Comparison of ENCODE assay signal across 16 cellular contexts in genomic region chr3:30684361-30684760, GRCh38.
DNase-seq lines count a peak whose midpoint lies in the region; ATAC-seq and TF ChIP-seq lines count a peak whose summit lies in the region.
"Had no signal": no experiment of that assay in that cellular context is flagged by ENCODE, and none has a peak within 500 bp of the region (broad histone marks: within the 10 kb centered on the region; RNA-seq: fewer than 3 reads in every experiment).

No MANE protein-coding gene starts in this region.

- no peaks in the 10 kb centered on the region for H3K9me3 ChIP-seq in adipocyte (ENCODE audit: control insufficient read depth, low read length)
- H3K9me3 ChIP-seq in neutrophil, result no peaks in the 10 kb centered on the region
- H3K9me3 ChIP-seq: BE2C, body of pancreas had no signal

- no peak for ATAC-seq in stimulated activated naive CD8-positive, alpha-beta T cell treated with anti-CD3 and anti-CD28 coated beads, Interleukin-15, amount 100 ng/mL, for 72 hours
- ATAC-seq in HG03432 (IDR thresholded peaks at IDR 0.05; ENCODE audit: unreplicated experiment), result no peak
- ATAC-seq in GM19035 (IDR thresholded peaks at IDR 0.05; ENCODE audit: unreplicated experiment), result no peak
- ATAC-seq: activated CD4-positive, CD25-positive, alpha-beta regulatory T cell treated with anti-CD3 and anti-CD28 coated beads, Interleukin-2, amount 50 U/mL, for 24 hours; body of pancreas had no signal

- H3K4me1 Mint-ChIP-seq in stimulated activated naive CD8-positive, alpha-beta T cell treated with anti-CD3 and anti-CD28 coated beads, Interleukin-15, Interleukin-2, amounts not matched to agents 100 ng/mL and 50 ng/mL, for 24 hours (ENCODE audit: low read depth), result peaks cover 99% of the 10 kb centered on the region
- peaks cover 97% of the 10 kb centered on the region for H3K4me1 Mint-ChIP-seq in stimulated activated naive CD8-positive, alpha-beta T cell treated with anti-CD3 and anti-CD28 coated beads, Interleukin-15, amount 100 ng/mL, for 72 hours

- H3K27ac Mint-ChIP-seq in stimulated activated naive CD8-positive, alpha-beta T cell treated with anti-CD3 and anti-CD28 coated beads, Interleukin-15, Interleukin-2, amounts not matched to agents 100 ng/mL and 50 ng/mL, for 24 hours, result peak overlapping the region; percentile 86
- H3K27ac Mint-ChIP-seq in stimulated activated naive CD8-positive, alpha-beta T cell treated with anti-CD3 and anti-CD28 coated beads, Interleukin-15, amount 100 ng/mL, for 72 hours, result peak overlapping the region in 1 of 2 donors; percentile 87

- peaks cover 92% of the 10 kb centered on the region for H3K36me3 Mint-ChIP-seq in stimulated activated naive CD8-positive, alpha-beta T cell treated with anti-CD3 and anti-CD28 coated beads, Interleukin-15, Interleukin-2, amounts not matched to agents 100 ng/mL and 50 ng/mL, for 24 hours (ENCODE audit: low read depth)

- no peak overlapping the region for H3K9ac ChIP-seq in adipocyte (ENCODE audit: low read length)
- H3K9ac ChIP-seq: parathyroid adenoma had no signal

- peak overlapping the region; percentile 58 for H3K27ac ChIP-seq in neutrophil
- H3K27ac ChIP-seq: body of pancreas, parathyroid adenoma had no signal

- TF ChIP-seq CTCF in neutrophil (IDR thresholded peaks at IDR 0.05), result no peak

- no peaks in the 10 kb centered on the region for H3K27me3 Mint-ChIP-seq in stimulated activated naive CD8-positive, alpha-beta T cell treated with anti-CD3 and anti-CD28 coated beads, Interleukin-15, Interleukin-2, amounts not matched to agents 100 ng/mL and 50 ng/mL, for 24 hours
- H3K27me3 Mint-ChIP-seq in stimulated activated naive CD8-positive, alpha-beta T cell treated with anti-CD3 and anti-CD28 coated beads, Interleukin-15, amount 100 ng/mL, for 72 hours, result no peaks in the 10 kb centered on the region

- peaks cover 3% of the 10 kb centered on the region for H3K9me3 Mint-ChIP-seq in stimulated activated naive CD8-positive, alpha-beta T cell treated with anti-CD3 and anti-CD28 coated beads, Interleukin-15, Interleukin-2, amounts not matched to agents 100 ng/mL and 50 ng/mL, for 24 hours
- H3K9me3 Mint-ChIP-seq in stimulated activated naive CD8-positive, alpha-beta T cell treated with anti-CD3 and anti-CD28 coated beads, Interleukin-15, amount 100 ng/mL, for 72 hours, result no peaks in the 10 kb centered on the region

- no peaks in the 10 kb centered on the region for H3K27me3 ChIP-seq in adipocyte (replicated peaks; ENCODE audit: control insufficient read depth, insufficient read depth, low read length)
- no peaks in the 10 kb centered on the region for H3K27me3 ChIP-seq in neutrophil
- H3K27me3 ChIP-seq: BE2C, body of pancreas had no signal

- DNase-seq in stimulated activated naive CD8-positive, alpha-beta T cell treated with anti-CD3 and anti-CD28 coated beads, Interleukin-15, amount 100 ng/mL, for 72 hours, result no peak
- DNase-seq in adipocyte (ENCODE audit: low read depth) (no peak), NCI-H1694 (lab: John Stamatoyannopoulos, UW) (no peak)
- DNase-seq: BE2C; body of pancreas; DMS79 treated with DMSO at 0.1 percent for 48 hours; glutamatergic neuron; NCI-H1092; RPMI8226; stimulated activated naive CD4-positive, alpha-beta T cell treated with Interleukin-2 at 50 U/mL for 16 hours had no signal

- H3K36me3 ChIP-seq in adipocyte (ENCODE audit: control insufficient read depth, insufficient read depth, low read length, severe bottlenecking) (peaks cover 42% of the 10 kb centered on the region), neutrophil (peaks cover 95% of the 10 kb centered on the region)
- H3K36me3 ChIP-seq: BE2C had no signal

- H3K4me1 ChIP-seq in adipocyte (ENCODE audit: control insufficient read depth, insufficient read depth, low read length) (peaks cover 74% of the 10 kb centered on the region), neutrophil (ENCODE audit: control insufficient read depth in 1 of 2, insufficient read depth in 1 of 2, low read depth in 1 of 2, low read length in 1 of 2) (peaks cover 34 to 40% of the 10 kb centered on the region in 2 experiments)

- H3K4me3 Mint-ChIP-seq in stimulated activated naive CD8-positive, alpha-beta T cell treated with anti-CD3 and anti-CD28 coated beads, Interleukin-15, Interleukin-2, amounts not matched to agents 100 ng/mL and 50 ng/mL, for 24 hours, result no peak overlapping the region
- no peak overlapping the region for H3K4me3 Mint-ChIP-seq in stimulated activated naive CD8-positive, alpha-beta T cell treated with anti-CD3 and anti-CD28 coated beads, Interleukin-15, amount 100 ng/mL, for 72 hours

- H3K4me3 ChIP-seq in adipocyte (ENCODE audit: low read length), result peak overlapping the region; percentile 29
- H3K4me3 ChIP-seq in neutrophil (ENCODE audit: low read depth in 1 of 2, low read length in 1 of 2), result no peak overlapping the region
- H3K4me3 ChIP-seq: body of pancreas had no signal
